ENCODE assay signal across 10 cellular contexts in genomic region chr12:29640589-29641345, GRCh38.
DNase-seq lines count a peak whose midpoint lies in the region; ATAC-seq and TF ChIP-seq lines count a peak whose summit lies in the region.
"Had no signal": no experiment of that assay in that cellular context is flagged by ENCODE, and none has a peak within 500 bp of the region (broad histone marks: within the 10 kb centered on the region; RNA-seq: fewer than 3 reads in every experiment).

No MANE protein-coding gene starts in this region.

- H3K27me3 ChIP-seq in AG04450 (ENCODE audit: control insufficient read depth, insufficient read depth, low read length) = no peaks in the 10 kb centered on the region
- no peaks in the 10 kb centered on the region for H3K27me3 ChIP-seq in gastroesophageal sphincter

- no peak for TF ChIP-seq POLR2A in gastroesophageal sphincter (IDR thresholded peaks at IDR 0.05)

- DNase-seq in AG04450 (ENCODE audit: low read depth, low spot score) (no peak), SHP77 treated with DMSO at 0.1 percent for 48 hours (lab: John Stamatoyannopoulos, UW) (peak; percentile 70), omental fat pad (ENCODE audit: low spot score) (peak; percentile 23), NCI-H446 (lab: John Stamatoyannopoulos, UW) (no peak)
- DNase-seq: activated T-cell treated with anti-CD3 and anti-CD28 coated beads, Interleukin-2, amount 50 U/mL, for 4 hours; naive thymus-derived CD4-positive, alpha-beta T cell had no signal

- TF ChIP-seq EP300 in gastroesophageal sphincter (IDR thresholded peaks at IDR 0.05) = no peak

- peaks cover 0 to 9% of the 10 kb centered on the region in 2 donors for H3K36me3 ChIP-seq in gastroesophageal sphincter

- 54% methylated on average over 6 of the region's 13 CpGs; no CpG with 5 or more reads in 1 of the 2 donors for WGBS in gastroesophageal sphincter (ENCODE audit: low coverage in 1 of 2), 2 donors

- POLR2A ChIA-PET in AG04450 (lab: Yijun Ruan, JAX) = interaction anchor here (0.6 kb wide), 1 partner anchor 1155 kb away, joined by 3 read pairs; no protein-coding TSS in a partner anchor

- H3K4me3 ChIP-seq in AG04450 (ENCODE audit: low read depth, low read length) (no peak overlapping the region), gastroesophageal sphincter (peak overlapping the region in 1 of 2 donors; percentile 3)

- no peaks in the 10 kb centered on the region for H3K9me3 ChIP-seq in AG04450 (ENCODE audit: control insufficient read depth, insufficient read depth, low read length)
- no peaks in the 10 kb centered on the region for H3K9me3 ChIP-seq in gastroesophageal sphincter

- ATAC-seq in gastroesophageal sphincter (peak; percentile 51), omental fat pad (ENCODE audit: low FRiP score) (peak; percentile 80), HG03159 (IDR thresholded peaks at IDR 0.05; ENCODE audit: unreplicated experiment) (no peak), HG03432 (IDR thresholded peaks at IDR 0.05; ENCODE audit: unreplicated experiment) (no peak), HG02973 (IDR thresholded peaks at IDR 0.05; ENCODE audit: unreplicated experiment) (no peak)
- ATAC-seq: activated T-cell treated with anti-CD3 and anti-CD28 coated beads, Interleukin-2, amount 50 U/mL, for 4 hours; naive thymus-derived CD4-positive, alpha-beta T cell had no signal

- peaks cover 0 to 21% (median 0%) of the 10 kb centered on the region in 3 donors for H3K4me1 ChIP-seq in gastroesophageal sphincter

- CTCF ChIA-PET in AG04450 (lab: Charles Lee) = interaction anchor here (0.7 kb wide), 2 partner anchors 15 to 49 kb away, joined by 3 read pairs; no protein-coding TSS in a partner anchor

- 0 out of 2 replicates have a peak, but pooled peaks have one; percentile 4 for TF ChIP-seq CTCF in AG04450 (IDR thresholded peaks at IDR 0.05; ENCODE audit: low read depth, low read length)
- no peak for TF ChIP-seq CTCF in gastroesophageal sphincter (IDR thresholded peaks at IDR 0.05)
- no peak for TF ChIP-seq CTCF in omental fat pad (IDR thresholded peaks at IDR 0.05)

- peak overlapping the region; percentile 61 for H3K27ac ChIP-seq in AG04450 (ENCODE audit: low read depth, low read length)
- H3K27ac ChIP-seq in gastroesophageal sphincter = peak overlapping the region in 3 of 4 donors; percentile 39 to 59 (median 57)

Comparison
In these comparisons a context has a peak if more than half of its experiments do, and no peak if none do; other contexts are left out.
1. DNase-seq: peak in SHP77 treated with DMSO at 0.1 percent for 48 hours (single experiment) and omental fat pad (single experiment); none in AG04450 (single experiment) and NCI-H446 (0 of 2).
2. ATAC-seq: peak in gastroesophageal sphincter (single experiment) and omental fat pad (single experiment); none in HG03159 (single experiment), HG03432 (single experiment) and HG02973 (single experiment).